Comparison of ENCODE assay signal across 11 cellular contexts in the genomic region with DNA sequence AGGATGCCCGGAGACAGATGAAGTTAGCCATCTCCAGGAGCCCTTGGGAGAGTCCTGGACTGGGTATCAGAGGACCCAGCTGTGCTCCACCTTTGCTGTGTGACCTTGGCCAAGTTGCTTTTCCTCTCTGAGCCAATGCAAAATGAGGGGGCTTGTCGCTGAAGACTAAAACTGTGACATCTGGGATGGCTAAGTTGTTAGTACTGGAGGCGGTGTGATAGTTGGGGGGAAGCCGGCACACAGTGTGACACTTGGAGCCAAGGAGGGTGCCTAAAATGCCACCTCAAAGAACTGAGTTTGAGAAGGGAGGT. TPM values are rescaled to one million over a fixed set of nuclear protein-coding genes. Genes with fewer than 3 reads are reported as not detected.
DNase-seq lines count a peak whose midpoint lies in the region; ATAC-seq and TF ChIP-seq lines count a peak whose summit lies in the region.
"Had no signal": no experiment of that assay in that cellular context is flagged by ENCODE, and none has a peak within 500 bp of the region (broad histone marks: within the 10 kb centered on the region; RNA-seq: fewer than 3 reads in every experiment).

No MANE protein-coding gene starts in this region.

- 74% methylated on average over 3 to 4 of the region's 4 CpGs for WGBS in mesodermal cell (ENCODE audit: insufficient coverage in 2 of 2), 2 experiments
- 55 to 60% methylated on average over 3 of the region's 4 CpGs for WGBS in thyroid gland, 2 donors

- H3K36me3 ChIP-seq in mesodermal cell (ENCODE audit: control insufficient read depth, insufficient read depth, low read length) (no peaks in the 10 kb centered on the region), thyroid gland (peaks cover 0 to 4% of the 10 kb centered on the region in 2 donors)

- H3K9me3 ChIP-seq in mesodermal cell (ENCODE audit: control insufficient read depth, low read length), result no peaks in the 10 kb centered on the region
- no peaks in the 10 kb centered on the region for H3K9me3 ChIP-seq in thyroid gland

- peak; percentile 0 for DNase-seq in DMS79 treated with DMSO at 0.1 percent for 48 hours (lab: John Stamatoyannopoulos, UW)
- no peak for DNase-seq in DMS79 (lab: John Stamatoyannopoulos, UW)
- DNase-seq in coronary artery (ENCODE audit: low spot score), result no peak
- no peak for DNase-seq in thyroid gland
- no peak for DNase-seq in activated CD4-positive, alpha-beta T cell treated with anti-CD3 and anti-CD28 coated beads for 48 hours
- DNase-seq: activated effector memory CD4-positive, alpha-beta T cell treated with Interleukin-2 at 50 U/mL for 16 hours; stimulated activated CD4-positive, alpha-beta T cell treated with anti-CD3 and anti-CD28 coated beads, Interleukin-1b, Interleukin-23, amount 100 ng/mL, for 48 hours had no signal

- intact Hi-C loops in thyroid gland (cut with DNase I), result no loop called here

- H3K27me3 ChIP-seq in thyroid gland, result no peaks in the 10 kb centered on the region

- TF ChIP-seq POLR2A in thyroid gland (IDR thresholded peaks at IDR 0.05), result no peak

- ATAC-seq in GM19455 (IDR thresholded peaks at IDR 0.05; ENCODE audit: unreplicated experiment) (no peak), GM18511 (IDR thresholded peaks at IDR 0.05; ENCODE audit: unreplicated experiment) (no peak)

- peak overlapping the region; percentile 71 for H3K4me3 ChIP-seq in coronary artery
- H3K4me3 ChIP-seq in mesodermal cell (ENCODE audit: extremely low read depth, insufficient read depth, low read length, poor library complexity, severe bottlenecking), result peak overlapping the region; percentile 52
- peak overlapping the region; percentile 56 to 86 (median 83) for H3K4me3 ChIP-seq in thyroid gland (replicated peaks in 1 of 3)

- no peak for TF ChIP-seq CTCF in coronary artery (IDR thresholded peaks at IDR 0.05)
- TF ChIP-seq CTCF in thyroid gland (IDR thresholded peaks at IDR 0.05), result no peak

- H3K27ac ChIP-seq in coronary artery, result peak overlapping the region; percentile 15 to 68
- no peak overlapping the region for H3K27ac ChIP-seq in mesodermal cell (ENCODE audit: low read depth, low read length, severe bottlenecking)
- peak overlapping the region; percentile 93 to 99 (median 94) for H3K27ac ChIP-seq in thyroid gland

- H3K4me1 ChIP-seq in mesodermal cell (ENCODE audit: control insufficient read depth, insufficient read depth, low read length, poor library complexity, severe bottlenecking) (peaks cover 7% of the 10 kb centered on the region), thyroid gland (peaks cover 51 to 52% of the 10 kb centered on the region in 2 donors)

RNA-seq across cellular contexts. Expression of a gene that starts 0.5 kb away (rescaled TPM):
- polyA plus RNA-seq in mesodermal cell (2013, experiment 1 of 2), result 4.0 TPM
- polyA plus RNA-seq in mesodermal cell (2013, experiment 2 of 2), result 4.2 TPM
- total RNA-seq in thyroid gland, result 100 to 1,000 TPM; 180 to 665 (median 442) TPM

RNA-seq across cellular contexts. Expression of a gene that starts 15.9 kb away (rescaled TPM):
- 78.1 TPM for polyA plus RNA-seq in mesodermal cell (2013, experiment 1 of 2)
- polyA plus RNA-seq in mesodermal cell (2013, experiment 2 of 2), result 61.7 TPM
- 100 to 1,000 TPM; 208 to 501 (median 314) TPM for total RNA-seq in thyroid gland

RNA-seq across cellular contexts. Expression of a gene that starts 17.1 kb away (rescaled TPM):
- 4.0 TPM for polyA plus RNA-seq in mesodermal cell (2013, experiment 1 of 2)
- 3.5 TPM for polyA plus RNA-seq in mesodermal cell (2013, experiment 2 of 2)
- 1 to 10 TPM in 1 of 4 donors, under 1 TPM in 2, not detected in 1; 0.22 to 1.9 (median 0.83) TPM for total RNA-seq in thyroid gland
- total RNA-seq: LHCN-M2 had no signal

RNA-seq across cellular contexts. Expression of a gene that starts 36.7 kb away (rescaled TPM):
- polyA plus RNA-seq in mesodermal cell (2013, experiment 1 of 2), result 21.8 TPM
- polyA plus RNA-seq in mesodermal cell (2013, experiment 2 of 2), result 20.5 TPM
- total RNA-seq in thyroid gland, result 10 to 100 TPM; 56.0 to 63.1 (median 58.1) TPM

RNA-seq across cellular contexts. Expression of a gene that starts 42.1 kb away (rescaled TPM):
- polyA plus RNA-seq in mesodermal cell (2013, experiment 1 of 2), result 77.2 TPM
- polyA plus RNA-seq in mesodermal cell (2013, experiment 2 of 2), result 67.7 TPM
- total RNA-seq in thyroid gland, result 10 to 100 TPM; 46.2 to 60.3 (median 54.2) TPM
